In the genomic region with DNA sequence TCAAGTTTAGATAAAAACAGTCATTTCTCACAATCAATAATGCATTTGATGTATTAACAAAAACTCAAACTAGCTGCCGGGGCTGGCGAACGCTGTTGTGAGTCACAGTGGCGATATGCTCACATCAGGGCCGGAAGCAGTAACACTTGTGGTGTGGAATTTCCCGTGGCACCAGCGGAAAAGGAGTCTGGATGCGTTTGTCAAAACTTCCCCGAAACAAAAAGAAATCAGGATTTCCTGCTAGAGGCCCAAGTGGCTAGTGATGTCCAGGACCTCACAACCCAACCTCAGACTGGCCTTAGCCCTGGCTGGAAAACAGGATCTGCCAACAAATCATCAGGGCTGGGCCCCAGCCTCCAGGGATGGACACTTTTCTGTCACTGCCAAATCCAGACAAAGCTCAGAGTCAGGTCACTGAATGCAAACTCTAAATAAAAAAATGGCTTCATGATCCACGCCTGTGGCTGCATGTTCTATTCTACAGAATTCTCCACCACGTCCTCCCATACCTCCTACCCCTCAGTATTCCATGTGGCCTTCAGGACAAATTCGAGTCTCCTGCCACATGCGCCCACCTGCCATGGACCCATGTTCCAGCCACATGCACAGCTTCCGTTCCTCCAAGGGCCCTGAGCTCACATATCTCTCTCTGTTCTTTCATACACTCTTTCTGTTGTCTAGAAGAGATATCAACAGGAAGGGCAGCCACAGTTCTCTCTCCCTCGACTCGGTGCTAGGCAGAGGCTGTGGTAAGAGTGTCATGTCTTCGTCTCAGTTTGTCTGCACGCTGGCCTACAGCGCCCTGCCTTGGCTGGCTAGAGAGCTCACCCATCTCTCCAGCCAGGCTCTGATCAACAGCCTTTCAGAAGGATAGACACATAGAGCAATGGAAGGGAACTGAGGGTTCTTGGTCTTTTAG, we compare ENCODE assay signal across 8 cellular contexts. TPM values are rescaled to one million over a fixed set of nuclear protein-coding genes. Genes with fewer than 3 reads are reported as not detected.
DNase-seq lines count a peak whose midpoint lies in the region; ATAC-seq and TF ChIP-seq lines count a peak whose summit lies in the region.

No MANE protein-coding gene starts in this region.

- H3K36me3 ChIP-seq in CD8-positive, alpha-beta T cell (ENCODE audit: insufficient read depth, low read length), result no peaks in the 10 kb centered on the region
- H3K36me3 ChIP-seq in naive thymus-derived CD4-positive, alpha-beta T cell (ENCODE audit: control insufficient read depth in 2 of 3, insufficient read depth in 3 of 3, low read length in 3 of 3), result peaks cover 0 to 6% (median 0%) of the 10 kb centered on the region in 3 experiments
- peaks cover 0 to 22% (median 13%) of the 10 kb centered on the region in 3 donors for H3K36me3 ChIP-seq in tibial artery

- no peaks in the 10 kb centered on the region for H3K27me3 Mint-ChIP-seq in CD8-positive, alpha-beta T cell (ENCODE audit: low read depth)
- no peaks in the 10 kb centered on the region for H3K27me3 Mint-ChIP-seq in naive thymus-derived CD4-positive, alpha-beta T cell

- intact Hi-C loops in CD8-positive, alpha-beta T cell (cut with DNase I, micrococcal nuclease), result loop anchor here (1.0 to 10.0 kb wide), 9 partner anchors 32 to 242 kb away; a partner anchor contains a TSS
- intact Hi-C loops in naive thymus-derived CD4-positive, alpha-beta T cell (cut with micrococcal nuclease), result loop anchor here (1.0 to 10.0 kb wide), 11 partner anchors 10 to 315 kb away; a partner anchor contains a TSS
- intact Hi-C loops in tibial artery (cut with DNase I; ENCODE audit: low total_unique reads), result no loop called here

- POLR2A ChIA-PET in CD8-positive, alpha-beta T cell (lab: Charles Lee), result interaction anchor here (0.5 to 3.5 kb wide), 12 partner anchors 8 to 1385 kb away, joined by 3 to 36 read pairs (median 4); a partner anchor contains a TSS
- POLR2A ChIA-PET in naive thymus-derived CD4-positive, alpha-beta T cell (lab: Charles Lee), result interaction anchor here (0.7 to 5.6 kb wide), 18 partner anchors 9 to 708 kb away, joined by 3 to 76 read pairs (median 5); a partner anchor contains a TSS

- peaks cover 58% of the 10 kb centered on the region for H3K4me1 Mint-ChIP-seq in CD8-positive, alpha-beta T cell (ENCODE audit: low read depth)
- peaks cover 41 to 72% (median 65%) of the 10 kb centered on the region in 7 donors for H3K4me1 Mint-ChIP-seq in naive thymus-derived CD4-positive, alpha-beta T cell

- peak overlapping the region; percentile 9 for H3K4me3 ChIP-seq in CD8-positive, alpha-beta T cell (ENCODE audit: low read depth, low read length)
- H3K4me3 ChIP-seq in naive thymus-derived CD4-positive, alpha-beta T cell (ENCODE audit: low read length), result peak overlapping the region; percentile 36
- H3K4me3 ChIP-seq in tibial artery, result no peak overlapping the region

- DNase-seq in CD8-positive, alpha-beta T cell, result peak; percentile 52 to 84 (median 70)
- peak; percentile 85 for DNase-seq in T-helper 22 cell (ENCODE audit: low read depth)
- peak; percentile 10 for DNase-seq in activated naive CD8-positive, alpha-beta T cell treated with anti-CD3 and anti-CD28 coated beads, Interleukin-2, amount 50 U/mL, for 16 hours (ENCODE audit: low read depth, low spot score)
- DNase-seq in naive thymus-derived CD4-positive, alpha-beta T cell, result peak; percentile 39 to 85 (median 79)
- peak in 26 of 49 donors; percentile 11 to 59 (median 28) for DNase-seq in substantia nigra (lab: John Stamatoyannopoulos, UW)
- no peak for DNase-seq in tibial artery

- TF ChIP-seq CTCF in CD8-positive, alpha-beta T cell (IDR thresholded peaks at IDR 0.05), result peak; percentile 39
- no peak for TF ChIP-seq CTCF in tibial artery (IDR thresholded peaks at IDR 0.05)

- H3K9me3 Mint-ChIP-seq in CD8-positive, alpha-beta T cell, result no peaks in the 10 kb centered on the region
- H3K9me3 Mint-ChIP-seq in naive thymus-derived CD4-positive, alpha-beta T cell, result no peaks in the 10 kb centered on the region

- ATAC-seq in CD8-positive, alpha-beta T cell, result peak; percentile 80
- peak; percentile 86 for ATAC-seq in naive thymus-derived CD4-positive, alpha-beta T cell
- ATAC-seq in GM19395 (IDR thresholded peaks at IDR 0.05; ENCODE audit: unreplicated experiment), result no peak
- ATAC-seq in HG02798 (IDR thresholded peaks at IDR 0.05; ENCODE audit: poor library complexity, unreplicated experiment), result no peak

- peak overlapping the region; percentile 86 for H3K27ac ChIP-seq in CD8-positive, alpha-beta T cell (ENCODE audit: low read depth, low read length)
- peak overlapping the region; percentile 83 for H3K27ac ChIP-seq in naive thymus-derived CD4-positive, alpha-beta T cell (ENCODE audit: low read depth, low read length)
- H3K27ac ChIP-seq in substantia nigra (ENCODE audit: low read depth, low read length, poor library complexity, severe bottlenecking), result no peak overlapping the region
- no peak overlapping the region for H3K27ac ChIP-seq in tibial artery

- CTCF ChIA-PET in CD8-positive, alpha-beta T cell (lab: Charles Lee), result interaction anchor here (0.6 to 6.9 kb wide), 24 partner anchors 9 to 1257 kb away, joined by 3 to 34 read pairs (median 4); a partner anchor contains a TSS
- CTCF ChIA-PET in naive thymus-derived CD4-positive, alpha-beta T cell (lab: Charles Lee), result interaction anchor here (0.6 to 4.6 kb wide), 26 partner anchors 8 to 466 kb away, joined by 3 to 40 read pairs (median 4); a partner anchor contains a TSS

- H3K27me3 ChIP-seq in CD8-positive, alpha-beta T cell (ENCODE audit: insufficient read depth, low read length), result no peaks in the 10 kb centered on the region
- no peaks in the 10 kb centered on the region for H3K27me3 ChIP-seq in naive thymus-derived CD4-positive, alpha-beta T cell (ENCODE audit: control insufficient read depth in 2 of 2, insufficient read depth in 2 of 2, low read length in 2 of 2)
- no peaks in the 10 kb centered on the region for H3K27me3 ChIP-seq in tibial artery

- H3K27ac Mint-ChIP-seq in CD8-positive, alpha-beta T cell, result peak overlapping the region; percentile 96
- peak overlapping the region; percentile 93 to 100 (median 98) for H3K27ac Mint-ChIP-seq in naive thymus-derived CD4-positive, alpha-beta T cell

- peaks cover 11% of the 10 kb centered on the region for H3K36me3 Mint-ChIP-seq in CD8-positive, alpha-beta T cell
- H3K36me3 Mint-ChIP-seq in naive thymus-derived CD4-positive, alpha-beta T cell, result peaks cover 0 to 12% (median 5%) of the 10 kb centered on the region in 5 donors

- H3K4me3 Mint-ChIP-seq in CD8-positive, alpha-beta T cell, result peak overlapping the region; percentile 75
- H3K4me3 Mint-ChIP-seq in naive thymus-derived CD4-positive, alpha-beta T cell, result peak overlapping the region; percentile 63 to 89 (median 82)

- peaks cover 55% of the 10 kb centered on the region for H3K4me1 ChIP-seq in CD8-positive, alpha-beta T cell (ENCODE audit: insufficient read depth, low read length)
- H3K4me1 ChIP-seq in naive thymus-derived CD4-positive, alpha-beta T cell (ENCODE audit: control insufficient read depth in 2 of 2, insufficient read depth in 2 of 2, low read length in 2 of 2), result peaks cover 50 to 53% of the 10 kb centered on the region in 2 donors
- peaks cover 0 to 34% (median 24%) of the 10 kb centered on the region in 4 donors for H3K4me1 ChIP-seq in tibial artery

- no peaks in the 10 kb centered on the region for H3K9me3 ChIP-seq in CD8-positive, alpha-beta T cell (ENCODE audit: low read length)
- H3K9me3 ChIP-seq in naive thymus-derived CD4-positive, alpha-beta T cell (ENCODE audit: control insufficient read depth in 2 of 3, low read length in 3 of 3), result no peaks in the 10 kb centered on the region
- no peaks in the 10 kb centered on the region for H3K9me3 ChIP-seq in tibial artery

RNA-seq across cellular contexts. Expression of a gene that starts 35.4 kb away (rescaled TPM):
- 10 to 100 TPM; 36.4 to 40.5 TPM for total RNA-seq in CD8-positive, alpha-beta T cell
- 10 to 100 TPM; 10.4 to 48.3 (median 23.7) TPM for total RNA-seq in naive thymus-derived CD4-positive, alpha-beta T cell
- 1 to 10 TPM; 5.6 to 8.9 TPM for polyA plus RNA-seq in naive thymus-derived CD4-positive, alpha-beta T cell

RNA-seq across cellular contexts. Expression of a gene that starts 43.1 kb away (rescaled TPM):
- 1 to 10 TPM; 1.1 to 1.2 TPM for total RNA-seq in CD8-positive, alpha-beta T cell
- total RNA-seq in naive thymus-derived CD4-positive, alpha-beta T cell, result 1 to 10 TPM; 1.4 to 2.7 (median 1.9) TPM
- under 1 TPM in 1 of 2 donors, not detected in 1; 0.12 TPM for polyA plus RNA-seq in naive thymus-derived CD4-positive, alpha-beta T cell

Comparison
In these comparisons a context has a peak if more than half of its experiments do, and no peak if none do; other contexts are left out.
1. ATAC-seq: peak in CD8-positive, alpha-beta T cell (single experiment) and naive thymus-derived CD4-positive, alpha-beta T cell (single experiment); none in GM19395 (single experiment) and HG02798 (single experiment).
2. DNase-seq: peak in CD8-positive, alpha-beta T cell (7 of 7), T-helper 22 cell (single experiment), activated naive CD8-positive, alpha-beta T cell treated with anti-CD3 and anti-CD28 coated beads, Interleukin-2, amount 50 U/mL, for 16 hours (single experiment), naive thymus-derived CD4-positive, alpha-beta T cell (9 of 9) and substantia nigra (26 of 49); none in tibial artery (0 of 2).
3. H3K27ac ChIP-seq: peak in CD8-positive, alpha-beta T cell (single experiment) and naive thymus-derived CD4-positive, alpha-beta T cell (single experiment); none in substantia nigra (single experiment) and tibial artery (0 of 2).
4. H3K4me3 ChIP-seq: peak in CD8-positive, alpha-beta T cell (single experiment) and naive thymus-derived CD4-positive, alpha-beta T cell (single experiment); none in tibial artery (0 of 2).